In genomic region chr2:241985161-241985985, GRCh38 we compare ENCODE assay signal across 8 cellular contexts.
A peak's percentile ranks its signal among the peaks of the same experiment; 100 is the strongest.
DNase-seq lines count a peak whose midpoint lies in the region; ATAC-seq lines count a peak whose summit lies in the region.
"Not testable (repeated sequence)": the region's sequence is repeated elsewhere in the genome, so short reads cannot be mapped to it uniquely, and the experiment has no call there.

No MANE protein-coding gene starts in this region.

- H3K4me1 Mint-ChIP-seq in T-cell: peaks cover 14 to 27% (median 23%) of the 10 kb centered on the region in 3 donors
- H3K4me1 Mint-ChIP-seq in central memory CD8-positive, alpha-beta T cell: peaks cover 22% of the 10 kb centered on the region
- H3K4me1 Mint-ChIP-seq in stimulated activated memory B cell treated with anti-CD40 and anti-IgM and Interleukin-4, amounts not matched to agents 10 μg/mL and 1 μg/mL and 100 μg/mL, for 72 hours: peaks cover 46% of the 10 kb centered on the region

- ATAC-seq in T-cell (replicated peaks in 1 of 4): peak; percentile 84 to 100 (median 95)
- peak; percentile 99 for ATAC-seq in central memory CD8-positive, alpha-beta T cell (replicated peaks; ENCODE audit: extremely low read depth, poor library complexity, severe bottlenecking)
- ATAC-seq in stimulated activated memory B cell treated with anti-CD40 and anti-IgM and Interleukin-4, amounts not matched to agents 10 μg/mL and 1 μg/mL and 100 μg/mL, for 72 hours: peak; percentile 70

- H3K36me3 Mint-ChIP-seq in T-cell; central memory CD8-positive, alpha-beta T cell (ENCODE audit: insufficient read depth): not testable (repeated sequence)
- peaks cover 27% of the 10 kb centered on the region for H3K36me3 Mint-ChIP-seq in stimulated activated memory B cell treated with anti-CD40 and anti-IgM and Interleukin-4, amounts not matched to agents 10 μg/mL and 1 μg/mL and 100 μg/mL, for 72 hours

- CTCF ChIA-PET in T-cell (lab: Charles Lee): interaction anchor here in 1 of 2 donors (0.7 kb wide), 1 partner anchor 141 kb away, joined by 3 read pairs; no protein-coding TSS in a partner anchor

- peak overlapping the region; percentile 48 to 83 for H3K27ac Mint-ChIP-seq in T-cell
- peak overlapping the region; percentile 96 for H3K27ac Mint-ChIP-seq in central memory CD8-positive, alpha-beta T cell (ENCODE audit: low read depth)
- H3K27ac Mint-ChIP-seq in stimulated activated memory B cell treated with anti-CD40 and anti-IgM and Interleukin-4, amounts not matched to agents 10 μg/mL and 1 μg/mL and 100 μg/mL, for 72 hours: peak overlapping the region; percentile 72

- H3K9me3 Mint-ChIP-seq in T-cell; central memory CD8-positive, alpha-beta T cell: not testable (repeated sequence)
- peaks cover 21% of the 10 kb centered on the region for H3K9me3 Mint-ChIP-seq in stimulated activated memory B cell treated with anti-CD40 and anti-IgM and Interleukin-4, amounts not matched to agents 10 μg/mL and 1 μg/mL and 100 μg/mL, for 72 hours

- POLR2A ChIA-PET in T-cell (lab: Charles Lee): not testable (repeated sequence)

- peak overlapping the region in 1 of 3 donors; percentile 55 for H3K4me3 Mint-ChIP-seq in T-cell
- peak overlapping the region; percentile 53 for H3K4me3 Mint-ChIP-seq in central memory CD8-positive, alpha-beta T cell
- peak overlapping the region; percentile 26 for H3K4me3 Mint-ChIP-seq in stimulated activated memory B cell treated with anti-CD40 and anti-IgM and Interleukin-4, amounts not matched to agents 10 μg/mL and 1 μg/mL and 100 μg/mL, for 72 hours

- H3K27me3 Mint-ChIP-seq in T-cell; central memory CD8-positive, alpha-beta T cell; stimulated activated memory B cell treated with anti-CD40 and anti-IgM and Interleukin-4, amounts not matched to agents 10 μg/mL and 1 μg/mL and 100 μg/mL, for 72 hours: not testable (repeated sequence)

- peak; percentile 37 for DNase-seq in CD1c-positive myeloid dendritic cell (ENCODE audit: extremely low spot score)
- DNase-seq in T-cell: peak in 33 of 34 experiments; percentile 18 to 83 (median 57)
- DNase-seq in activated CD4-positive, alpha-beta T cell treated with anti-CD3 and anti-CD28 coated beads, Interleukin-2, amount 50 U/mL, for 48 hours: peak; percentile 9 to 24
- DNase-seq in activated T-helper 1 cell treated with Interleukin-2 at 50 U/mL for 16 hours (ENCODE audit: low read depth): peak; percentile 26
- DNase-seq in central memory CD8-positive, alpha-beta T cell (ENCODE audit: low spot score in 2 of 2): peak; percentile 42 to 83
- peak; percentile 88 for DNase-seq in mesenteric fat pad (ENCODE audit: low spot score)
- DNase-seq in stimulated activated CD4-positive, alpha-beta T cell treated with anti-CD3 and anti-CD28 coated beads, Interleukin-4, amount 100 ng/mL, for 1 hour: peak; percentile 38

Comparison
In these comparisons a context has a peak if more than half of its experiments do, and no peak if none do; other contexts are left out.
1. Peak in every context shown above with its lines: DNase-seq and ATAC-seq.
2. DNase-seq: peak in every context shown above with its lines; median percentile 88 in mesenteric fat pad; 62 in central memory CD8-positive, alpha-beta T cell; 57 in T-cell; 38 in stimulated activated CD4-positive, alpha-beta T cell treated with anti-CD3 and anti-CD28 coated beads, Interleukin-4, amount 100 ng/mL, for 1 hour; 37 in CD1c-positive myeloid dendritic cell; 26 in activated T-helper 1 cell treated with Interleukin-2 at 50 U/mL for 16 hours; 16 in activated CD4-positive, alpha-beta T cell treated with anti-CD3 and anti-CD28 coated beads, Interleukin-2, amount 50 U/mL, for 48 hours.